8 cellular contexts compared by ENCODE assay signal in the genomic region with DNA sequence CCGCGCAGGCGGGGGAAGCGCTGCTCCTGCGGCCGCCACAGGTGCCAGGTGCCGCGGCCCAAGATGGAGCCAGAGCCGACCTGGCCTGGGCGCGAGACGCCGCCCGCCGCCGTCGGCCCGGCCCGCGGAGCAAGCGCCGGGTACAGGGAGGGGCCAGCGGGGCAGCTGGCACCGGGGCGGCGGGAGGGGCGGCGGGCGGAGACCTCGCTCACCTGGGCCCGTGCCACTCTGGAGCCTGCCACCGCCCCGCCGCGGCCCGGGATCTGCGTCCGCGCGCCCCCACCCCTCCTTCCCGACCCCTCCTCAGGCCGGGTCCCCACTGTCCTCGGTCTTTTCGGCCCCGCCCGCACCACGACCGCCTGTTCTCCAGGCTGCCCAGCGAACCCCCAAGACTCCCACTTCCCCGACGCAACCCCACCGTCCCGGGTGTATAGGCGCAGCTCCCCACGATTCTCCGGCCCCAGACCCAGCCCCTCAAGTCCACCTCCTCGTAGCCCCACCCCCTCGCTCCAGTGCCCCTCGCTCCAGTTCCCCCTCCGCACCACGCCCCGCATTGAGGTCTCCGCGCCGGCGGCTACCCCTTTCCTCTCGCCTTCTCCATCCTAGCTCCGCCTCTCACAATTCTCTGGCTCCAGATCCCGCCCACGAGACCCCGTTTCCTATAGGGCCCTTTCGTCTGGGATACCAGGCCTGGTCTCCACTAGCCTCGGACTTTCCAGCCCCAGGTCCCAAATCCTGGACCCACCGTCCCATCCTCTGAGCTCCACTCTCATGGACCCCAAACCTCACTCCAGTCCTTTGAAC. TPM values are rescaled to one million over a fixed set of nuclear protein-coding genes. Genes with fewer than 3 reads are reported as not detected.
A peak's percentile ranks its signal among the peaks of the same experiment; 100 is the strongest.
DNase-seq lines count a peak whose midpoint lies in the region; FAIRE-seq and TF ChIP-seq lines count a peak whose summit lies in the region.

A gene (minus strand): TSS at position 144 of the 804 bp plus-strand sequence. CDS start 5,922 bp downstream, outside the sequence.

- H2AFZ ChIP-seq in neuron (ENCODE audit: low read depth, low read length): peak within 1 kb of the TSS; percentile 61

- 0 out of 2 replicates have a peak within 1 kb of the TSS, but pooled peaks have one; percentile 3 for H3K9ac ChIP-seq in BLaER1

- FAIRE-seq in GM19239 (lab: Jason Lieb, UNC) (no peak), H54 (lab: Jason Lieb, UNC) (no peak)

- no peak for TF ChIP-seq POLR2A in H54 (IDR thresholded peaks at IDR 0.05; ENCODE audit: low read depth, low read length)

- H3K36me3 ChIP-seq in BLaER1: no peaks in the 10 kb centered on the region
- no peaks in the 10 kb centered on the region for H3K36me3 ChIP-seq in SJSA1
- no peaks in the 10 kb centered on the region for H3K36me3 ChIP-seq in neuron (ENCODE audit: insufficient read depth, low read length)

- H3K9me3 ChIP-seq in BLaER1 (peaks cover 11% of the 10 kb centered on the region), SJSA1 (replicated peaks) (0 out of 2 replicates have a peak, but pooled peaks cover 2% of the 10 kb centered on the region), neuron (ENCODE audit: low read length) (no peaks in the 10 kb centered on the region)

- DNase-seq in SJSA1 (ENCODE audit: low read depth in 1 of 2, low spot score in 2 of 2) (peak in 1 of 2 experiments; percentile 57), fibroblast of pulmonary artery (ENCODE audit: low read depth) (no peak), GM19239 (ENCODE audit: insufficient read length, low spot score) (no peak), GM13977 (ENCODE audit: low spot score) (no peak), H54 (ENCODE audit: insufficient read length, low spot score) (no peak)
- DNase-seq in NK-92 treated with Interleukin-12 subunit alpha and Interleukin-12 subunit beta, amount 100 ng/mL, for 24 hours (lab: John Stamatoyannopoulos, UW): no peak

- H3K4me3 ChIP-seq in BLaER1 (no peak within 1 kb of the TSS), SJSA1 (peak within 1 kb of the TSS; percentile 21), fibroblast of pulmonary artery (replicated peaks; ENCODE audit: low read depth, low read length) (peak within 1 kb of the TSS; percentile 15), neuron (ENCODE audit: low read length) (peak within 1 kb of the TSS; percentile 33)

- in situ Hi-C loops in GM13977 (cut with MboI; ENCODE audit: low pct_unique_long_range_greater_than_20kb, low sequenced_read_pairs, unreplicated experiment): no loop called here

- peak within 1 kb of the TSS; percentile 56 for H3K4me2 ChIP-seq in BLaER1

- H4K20me1 ChIP-seq in BLaER1: no peaks in the 10 kb centered on the region

- no peak within 1 kb of the TSS for H3K27ac ChIP-seq in BLaER1
- H3K27ac ChIP-seq in SJSA1: no peak within 1 kb of the TSS

- peaks cover 30% of the 10 kb centered on the region for H3K27me3 ChIP-seq in BLaER1
- peaks cover 4% of the 10 kb centered on the region; the same call in 1 of the 2 replicates for H3K27me3 ChIP-seq in SJSA1 (replicated peaks)
- peaks cover 81% of the 10 kb centered on the region for H3K27me3 ChIP-seq in neuron (ENCODE audit: insufficient read depth, low read length)

- H3K4me1 ChIP-seq in BLaER1 (peaks cover 12% of the 10 kb centered on the region), SJSA1 (replicated peaks) (peaks cover 5% of the 10 kb centered on the region), neuron (ENCODE audit: insufficient read depth, low read length) (peaks cover 5% of the 10 kb centered on the region)

- TF ChIP-seq CTCF in fibroblast of pulmonary artery (IDR thresholded peaks at IDR 0.05; ENCODE audit: low read length, missing control alignments) (no peak), GM13977 (IDR thresholded peaks at IDR 0.05; ENCODE audit: extremely low read depth, insufficient read depth, missing control alignments) (no peak)

RNA-seq across cellular contexts. Expression of the gene that starts here (rescaled TPM):
- total RNA-seq in SJSA1 (2014; rRNA removed; shearing (Covaris generic)): 0.42 and 1.3 TPM in 2 replicates
